In the genomic region with DNA sequence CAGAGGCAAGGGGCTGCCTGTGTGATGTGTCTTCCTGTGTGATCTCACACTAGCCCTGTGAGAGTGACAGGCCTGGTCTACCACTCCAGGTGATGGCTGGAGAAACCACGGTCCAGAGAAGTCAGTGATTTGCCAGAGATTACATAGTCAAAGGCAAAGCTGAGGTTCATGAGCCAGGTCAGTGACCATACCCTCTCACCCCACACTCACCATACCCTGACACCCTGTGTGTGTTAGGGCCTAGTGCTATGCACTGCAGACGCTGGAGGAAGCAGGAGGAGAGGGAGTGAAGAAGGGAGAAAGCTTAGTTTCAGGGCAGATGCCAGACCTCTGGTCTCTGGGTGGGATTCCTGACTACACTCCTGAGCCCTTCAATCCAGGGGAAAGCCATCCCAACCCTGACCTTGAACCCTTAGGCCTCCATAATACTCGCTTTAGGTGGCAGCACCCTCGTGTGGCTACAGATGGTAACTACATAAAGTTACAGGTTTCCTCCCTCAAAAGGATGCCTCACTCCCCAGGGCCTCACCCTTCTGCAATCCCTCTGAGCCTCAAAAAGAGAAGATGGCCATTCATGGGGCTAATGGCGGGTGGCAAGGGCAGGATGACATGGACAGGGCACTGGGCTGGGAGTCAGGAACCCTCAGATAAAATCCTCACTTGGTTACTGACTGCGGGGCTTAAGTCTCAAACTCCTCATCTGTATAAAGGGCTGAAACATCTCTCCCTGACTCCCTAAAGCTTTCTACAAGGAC, we compare ENCODE assay signal across 1 cellular context.
TF ChIP-seq lines count a peak whose summit lies in the region.

No MANE protein-coding gene starts in this region.

TF ChIP-seq in K562, 482 proteins besides CTCF, POLR2A, EP300 and RAD21 (continued from another document and continues in another):
- TF ChIP-seq ARID3B (CRISPR knock-in tag; IDR thresholded peaks at IDR 0.05; ENCODE audit: borderline replicate concordance) (no peak), SP1 (CRISPR knock-in tag; IDR thresholded peaks at IDR 0.05) (no peak), NFIC (IDR thresholded peaks at IDR 0.05) (no peak), ZMIZ1 (IDR thresholded peaks at IDR 0.05; ENCODE audit: low read depth in 2 of 2, low read length in 2 of 2) (no peak), RBM22 (IDR thresholded peaks at IDR 0.05; ENCODE audit: low read depth, low read length, poor library complexity, severe bottlenecking) (no peak), GTF2F1 (IDR thresholded peaks at IDR 0.05; ENCODE audit: low read depth, low read length) (no peak), ZNF431 (CRISPR knock-in tag; IDR thresholded peaks at IDR 0.05) (no peak), ZNF511 (CRISPR knock-in tag; IDR thresholded peaks at IDR 0.05) (no peak; the same call in 1 of the 2 replicates), PCBP1 (IDR thresholded peaks at IDR 0.05; ENCODE audit: low read depth, low read length, poor library complexity, severe bottlenecking) (no peak), KLF16 (IDR thresholded peaks at IDR 0.05) (no peak), ZNF184 (CRISPR knock-in tag; IDR thresholded peaks at IDR 0.05) (no peak), MYNN (IDR thresholded peaks at IDR 0.05) (no peak), MYNN (CRISPR knock-in tag; IDR thresholded peaks at IDR 0.05) (no peak), SPI1 (IDR thresholded peaks at IDR 0.05; ENCODE audit: borderline replicate concordance, low read depth, low read length) (no peak), CREB3 (tag; conservative IDR thresholded peaks at IDR 0.05; ENCODE audit: low read depth) (no peak), FOXJ3 (CRISPR knock-in tag; IDR thresholded peaks at IDR 0.05) (no peak), CBX5 (IDR thresholded peaks at IDR 0.05; ENCODE audit: borderline replicate concordance, low read depth) (no peak), BRF1 (IDR thresholded peaks at IDR 0.05; ENCODE audit: borderline replicate concordance, extremely low read depth, insufficient read length) (no peak), ZNF395 (CRISPR knock-in tag; IDR thresholded peaks at IDR 0.05) (no peak), ZNF444 (CRISPR knock-in tag; IDR thresholded peaks at IDR 0.05) (no peak), ZKSCAN3 (CRISPR knock-in tag; IDR thresholded peaks at IDR 0.05) (no peak), MEIS2 (IDR thresholded peaks at IDR 0.05; ENCODE audit: partially characterized antibody) (no peak), KDM2B (CRISPR knock-in tag; IDR thresholded peaks at IDR 0.05) (no peak), SETDB1 (IDR thresholded peaks at IDR 0.05; ENCODE audit: low read length) (no peak), RAD51 (IDR thresholded peaks at IDR 0.05; ENCODE audit: borderline replicate concordance, low read depth) (no peak), HOXB6 (CRISPR knock-in tag; IDR thresholded peaks at IDR 0.05; ENCODE audit: borderline replicate concordance) (no peak), ZC3H8 (IDR thresholded peaks at IDR 0.05) (0 out of 2 replicates have a peak, but pooled peaks have one; percentile 39), SMARCE1 (IDR thresholded peaks at IDR 0.05) (no peak), KLF10 (CRISPR knock-in tag; IDR thresholded peaks at IDR 0.05) (no peak), ZNF76 (CRISPR knock-in tag; IDR thresholded peaks at IDR 0.05; ENCODE audit: borderline replicate concordance) (no peak), TRIM28 (IDR thresholded peaks at IDR 0.05) (0 out of 2 replicates have a peak, but pooled peaks have one; percentile 25), ZBTB1 (CRISPR knock-in tag; IDR thresholded peaks at IDR 0.05; ENCODE audit: borderline replicate concordance, low read depth) (no peak), TOE1 (IDR thresholded peaks at IDR 0.05; ENCODE audit: borderline replicate concordance) (no peak), TOE1 (CRISPR knock-in tag; IDR thresholded peaks at IDR 0.05; ENCODE audit: borderline replicate concordance, low read depth) (0 out of 2 replicates have a peak, but pooled peaks have one; percentile 68), CTBP1 (IDR thresholded peaks at IDR 0.05; ENCODE audit: borderline replicate concordance) (0 out of 2 replicates have a peak, but pooled peaks have one; percentile 49), SFPQ (IDR thresholded peaks at IDR 0.05; ENCODE audit: low read depth, low read length) (no peak), CC2D1A (IDR thresholded peaks at IDR 0.05) (peak; percentile 83), ZNF175 (CRISPR knock-in tag; IDR thresholded peaks at IDR 0.05; ENCODE audit: low read depth) (no peak), OTX1 (CRISPR knock-in tag; IDR thresholded peaks at IDR 0.05) (no peak), CTCFL (IDR thresholded peaks at IDR 0.05; ENCODE audit: borderline replicate concordance, insufficient read depth, low read depth, low read length, poor library complexity, severe bottlenecking) (no peak), HNRNPUL1 (IDR thresholded peaks at IDR 0.05; ENCODE audit: low read length) (no peak), ZNF124 (CRISPR knock-in tag; IDR thresholded peaks at IDR 0.05) (no peak), POLR2H (tag; IDR thresholded peaks at IDR 0.05; ENCODE audit: low read depth) (no peak)
- TF ChIP-seq, protein P1, sequence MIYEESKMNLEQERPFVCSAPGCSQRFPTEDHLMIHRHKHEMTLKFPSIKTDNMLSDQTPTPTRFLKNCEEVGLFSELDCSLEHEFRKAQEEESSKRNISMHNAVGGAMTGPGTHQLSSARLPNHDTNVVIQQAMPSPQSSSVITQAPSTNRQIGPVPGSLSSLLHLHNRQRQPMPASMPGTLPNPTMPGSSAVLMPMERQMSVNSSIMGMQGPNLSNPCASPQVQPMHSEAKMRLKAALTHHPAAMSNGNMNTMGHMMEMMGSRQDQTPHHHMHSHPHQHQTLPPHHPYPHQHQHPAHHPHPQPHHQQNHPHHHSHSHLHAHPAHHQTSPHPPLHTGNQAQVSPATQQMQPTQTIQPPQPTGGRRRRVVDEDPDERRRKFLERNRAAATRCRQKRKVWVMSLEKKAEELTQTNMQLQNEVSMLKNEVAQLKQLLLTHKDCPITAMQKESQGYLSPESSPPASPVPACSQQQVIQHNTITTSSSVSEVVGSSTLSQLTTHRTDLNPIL (CRISPR knock-in tag; IDR thresholded peaks at IDR 0.05) = no peak
- TF ChIP-seq, protein P2, sequence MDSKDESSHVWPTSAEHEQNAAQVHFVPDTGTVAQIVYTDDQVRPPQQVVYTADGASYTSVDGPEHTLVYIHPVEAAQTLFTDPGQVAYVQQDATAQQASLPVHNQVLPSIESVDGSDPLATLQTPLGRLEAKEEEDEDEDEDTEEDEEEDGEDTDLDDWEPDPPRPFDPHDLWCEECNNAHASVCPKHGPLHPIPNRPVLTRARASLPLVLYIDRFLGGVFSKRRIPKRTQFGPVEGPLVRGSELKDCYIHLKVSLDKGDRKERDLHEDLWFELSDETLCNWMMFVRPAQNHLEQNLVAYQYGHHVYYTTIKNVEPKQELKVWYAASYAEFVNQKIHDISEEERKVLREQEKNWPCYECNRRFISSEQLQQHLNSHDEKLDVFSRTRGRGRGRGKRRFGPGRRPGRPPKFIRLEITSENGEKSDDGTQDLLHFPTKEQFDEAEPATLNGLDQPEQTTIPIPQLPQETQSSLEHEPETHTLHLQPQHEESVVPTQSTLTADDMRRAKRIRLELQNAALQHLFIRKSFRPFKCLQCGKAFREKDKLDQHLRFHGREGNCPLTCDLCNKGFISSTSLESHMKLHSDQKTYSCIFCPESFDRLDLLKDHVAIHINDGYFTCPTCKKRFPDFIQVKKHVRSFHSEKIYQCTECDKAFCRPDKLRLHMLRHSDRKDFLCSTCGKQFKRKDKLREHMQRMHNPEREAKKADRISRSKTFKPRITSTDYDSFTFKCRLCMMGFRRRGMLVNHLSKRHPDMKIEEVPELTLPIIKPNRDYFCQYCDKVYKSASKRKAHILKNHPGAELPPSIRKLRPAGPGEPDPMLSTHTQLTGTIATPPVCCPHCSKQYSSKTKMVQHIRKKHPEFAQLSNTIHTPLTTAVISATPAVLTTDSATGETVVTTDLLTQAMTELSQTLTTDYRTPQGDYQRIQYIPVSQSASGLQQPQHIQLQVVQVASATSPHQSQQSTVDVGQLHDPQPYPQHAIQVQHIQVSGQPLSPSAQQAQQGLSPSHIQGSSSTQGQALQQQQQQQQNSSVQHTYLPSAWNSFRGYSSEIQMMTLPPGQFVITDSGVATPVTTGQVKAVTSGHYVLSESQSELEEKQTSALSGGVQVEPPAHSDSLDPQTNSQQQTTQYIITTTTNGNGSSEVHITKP (IDR thresholded peaks at IDR 0.05; ENCODE audit: partially characterized antibody) = no peak
